10 cellular contexts compared by ENCODE assay signal in the genomic region with DNA sequence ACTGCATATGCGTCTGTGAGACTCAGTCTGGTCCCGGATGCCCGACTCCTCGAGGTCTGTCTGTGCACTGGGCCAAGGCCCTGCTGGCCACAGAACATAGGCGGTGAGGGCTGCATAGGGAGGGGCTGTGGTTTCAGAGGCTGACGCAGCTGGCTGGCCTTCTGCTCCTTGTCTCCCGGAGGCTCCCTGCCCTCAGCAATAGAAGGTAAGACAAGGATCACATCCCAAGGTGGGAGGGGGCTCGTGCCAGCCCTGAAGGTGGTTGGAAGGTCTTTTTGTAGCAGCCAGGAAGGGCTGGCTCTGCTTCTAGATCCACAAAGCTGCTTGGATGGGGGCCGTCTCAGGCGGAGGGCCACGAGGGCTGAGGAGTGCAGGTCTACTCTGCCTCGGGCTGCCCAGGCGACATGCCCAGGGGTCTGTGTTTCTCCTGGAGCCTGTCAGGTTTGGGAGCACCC.
DNase-seq lines count a peak whose midpoint lies in the region; ATAC-seq and TF ChIP-seq lines count a peak whose summit lies in the region.
"Had no signal": no experiment of that assay in that cellular context is flagged by ENCODE, and none has a peak within 500 bp of the region (broad histone marks: within the 10 kb centered on the region; RNA-seq: fewer than 3 reads in every experiment).

No MANE protein-coding gene starts in this region.

- peak overlapping the region in 1 of 10 experiments; percentile 31; a peak in 1 of 20 replicates for H3K4me3 ChIP-seq in BLaER1 treated with 17β-estradiol and CSF1 and Interleukin-3, amounts not matched to agents 10 nM and 100 nM
- H3K4me3 ChIP-seq in endodermal cell (ENCODE audit: low read length) (no peak overlapping the region), neural progenitor cell (no peak overlapping the region)
- H3K4me3 ChIP-seq: SK-N-MC had no signal

- peaks cover 6% of the 10 kb centered on the region for H3K9me3 Mint-ChIP-seq in endodermal cell
- H3K9me3 Mint-ChIP-seq in neural progenitor cell: peaks cover 13% of the 10 kb centered on the region

- H3K4me3 Mint-ChIP-seq in endodermal cell (no peak overlapping the region), neural progenitor cell (no peak overlapping the region)

- WGBS in endodermal cell (ENCODE audit: insufficient coverage in 1 of 2, insufficient read length in 1 of 2), 2 experiments: 78 to 90% methylated on average over 8 to 13 of the region's 13 CpGs

- peaks cover 11 to 29% (median 24%) of the 10 kb centered on the region in 10 experiments for H3K4me1 ChIP-seq in BLaER1 treated with 17β-estradiol and CSF1 and Interleukin-3, amounts not matched to agents 10 nM and 100 nM
- H3K4me1 ChIP-seq in endodermal cell (ENCODE audit: control insufficient read depth, insufficient read depth, low read length) (no peaks in the 10 kb centered on the region), neural progenitor cell (peaks cover 4% of the 10 kb centered on the region)

- peak overlapping the region; percentile 47 to 84 (median 65) for H3K4me2 ChIP-seq in BLaER1 treated with 17β-estradiol and CSF1 and Interleukin-3, amounts not matched to agents 10 nM and 100 nM
- H3K4me2 ChIP-seq in neural progenitor cell: no peak overlapping the region

- peaks cover 18% of the 10 kb centered on the region for H3K4me1 Mint-ChIP-seq in endodermal cell
- peaks cover 33% of the 10 kb centered on the region for H3K4me1 Mint-ChIP-seq in neural progenitor cell

- peak; percentile 32 for TF ChIP-seq CTCF in endodermal cell (conservative IDR thresholded peaks at IDR 0.05)
- TF ChIP-seq CTCF in neural progenitor cell (IDR thresholded peaks at IDR 0.05): no peak

- H3K27me3 Mint-ChIP-seq in endodermal cell (ENCODE audit: insufficient read depth): peaks cover 4% of the 10 kb centered on the region
- H3K27me3 Mint-ChIP-seq in neural progenitor cell (ENCODE audit: insufficient read depth, low read depth): peaks cover 3% of the 10 kb centered on the region

- peak overlapping the region; percentile 87 for H2AFZ ChIP-seq in neural progenitor cell (replicated peaks)

- no peaks in the 10 kb centered on the region for H3K27me3 ChIP-seq in BLaER1 treated with 17β-estradiol and CSF1 and Interleukin-3, amounts not matched to agents 10 nM and 100 nM
- H3K27me3 ChIP-seq in endodermal cell (ENCODE audit: control insufficient read depth, insufficient read depth, low read length, poor library complexity, severe bottlenecking) (no peaks in the 10 kb centered on the region), neural progenitor cell (no peaks in the 10 kb centered on the region)

- H3K27ac Mint-ChIP-seq in endodermal cell (peak overlapping the region; percentile 64), neural progenitor cell (no peak overlapping the region)

- H3K27ac ChIP-seq in BLaER1 treated with 17β-estradiol and CSF1 and Interleukin-3, amounts not matched to agents 10 nM and 100 nM: peak overlapping the region in 4 of 11 experiments; percentile 28 to 57 (median 44); a peak in 6 of 22 replicates
- H3K27ac ChIP-seq in endodermal cell (ENCODE audit: low read depth, low read length): no peak overlapping the region
- H3K27ac ChIP-seq in neural progenitor cell: no peak overlapping the region
- H3K27ac ChIP-seq: SK-N-MC had no signal

- H3F3A ChIP-seq in neural progenitor cell (ENCODE audit: low read depth): no peaks in the 10 kb centered on the region

- DNase-seq in NCI-H226 (peak; percentile 9), endodermal cell (peak; percentile 81), neural progenitor cell (ENCODE audit: low spot score) (peak; percentile 49)
- DNase-seq: activated naive CD4-positive, alpha-beta T cell had no signal

- peaks cover 11 to 23% (median 17%) of the 10 kb centered on the region in 11 experiments; a peak in 21 of 22 replicates for H3K9me3 ChIP-seq in BLaER1 treated with 17β-estradiol and CSF1 and Interleukin-3, amounts not matched to agents 10 nM and 100 nM (replicated peaks in 1 of 11)
- H3K9me3 ChIP-seq in endodermal cell (ENCODE audit: control insufficient read depth, low read length): no peaks in the 10 kb centered on the region
- no peaks in the 10 kb centered on the region for H3K9me3 ChIP-seq in neural progenitor cell (ENCODE audit: low read depth)

- H3K9ac ChIP-seq in BLaER1 treated with 17β-estradiol and CSF1 and Interleukin-3, amounts not matched to agents 10 nM and 100 nM: peak overlapping the region in 5 of 11 experiments; percentile 9 to 34 (median 32); a peak in 6 of 22 replicates
- H3K9ac ChIP-seq in endodermal cell (ENCODE audit: extremely low read depth, low read length, poor library complexity, severe bottlenecking): no peak overlapping the region
- H3K9ac ChIP-seq in neural progenitor cell: no peak overlapping the region

- H4K20me1 ChIP-seq in BLaER1 treated with 17β-estradiol and CSF1 and Interleukin-3, amounts not matched to agents 10 nM and 100 nM: no peaks in the 10 kb centered on the region
- H4K20me1 ChIP-seq in neural progenitor cell (ENCODE audit: low read depth): no peaks in the 10 kb centered on the region

- H3K36me3 Mint-ChIP-seq in endodermal cell (ENCODE audit: low read depth) (no peaks in the 10 kb centered on the region), neural progenitor cell (no peaks in the 10 kb centered on the region)

- ATAC-seq in GM19324 (IDR thresholded peaks at IDR 0.05; ENCODE audit: low FRiP score, unreplicated experiment) (no peak), GM18519 (IDR thresholded peaks at IDR 0.05; ENCODE audit: low FRiP score, unreplicated experiment) (no peak), GM19397 (IDR thresholded peaks at IDR 0.05; ENCODE audit: unreplicated experiment) (no peak)
- ATAC-seq in activated CD4-positive, CD25-positive, alpha-beta regulatory T cell treated with anti-CD3 and anti-CD28 coated beads, Interleukin-2, amount 50 U/mL, for 24 hours: no peak

- H3K79me2 ChIP-seq in neural progenitor cell (ENCODE audit: low read depth): no peaks in the 10 kb centered on the region

- no peaks in the 10 kb centered on the region for H3K36me3 ChIP-seq in BLaER1 treated with 17β-estradiol and CSF1 and Interleukin-3, amounts not matched to agents 10 nM and 100 nM
- H3K36me3 ChIP-seq in endodermal cell (ENCODE audit: control insufficient read depth, insufficient read depth, low read length) (no peaks in the 10 kb centered on the region), neural progenitor cell (no peaks in the 10 kb centered on the region)

Comparison
In these comparisons a context has a peak if more than half of its experiments do, and no peak if none do; other contexts are left out.
1. DNase-seq: peak in every context shown above with its lines; median percentile 81 in endodermal cell; 49 in neural progenitor cell; 9 in NCI-H226.